8 cellular contexts compared by ENCODE assay signal in genomic region chr17:5583426-5584382, GRCh38. TPM values are rescaled to one million over a fixed set of nuclear protein-coding genes. Genes with fewer than 3 reads are reported as not detected.
DNase-seq lines count a peak whose midpoint lies in the region; ATAC-seq and TF ChIP-seq lines count a peak whose summit lies in the region.

No MANE protein-coding gene starts in this region.

- H3K9me3 Mint-ChIP-seq in CD8-positive, alpha-beta T cell: no peaks in the 10 kb centered on the region
- H3K9me3 Mint-ChIP-seq in activated naive CD8-positive, alpha-beta T cell treated with anti-CD3 and anti-CD28 coated beads for 36 hours: peaks cover 3% of the 10 kb centered on the region

- H3K4me1 ChIP-seq in CD8-positive, alpha-beta T cell (ENCODE audit: insufficient read depth, low read length): peaks cover 66% of the 10 kb centered on the region
- peaks cover 10 to 64% of the 10 kb centered on the region in 2 donors for H3K4me1 ChIP-seq in left lung
- peaks cover 2% of the 10 kb centered on the region for H3K4me1 ChIP-seq in urinary bladder (ENCODE audit: insufficient read depth)

- 52% methylated on average over 21 of the region's 21 CpGs for WGBS in urinary bladder

- CTCF ChIA-PET in CD8-positive, alpha-beta T cell (lab: Charles Lee): interaction anchor here (0.8 to 3.4 kb wide), 7 partner anchors 8 to 853 kb away, joined by 3 to 22 read pairs (median 9); no protein-coding TSS in a partner anchor

- H3K27me3 Mint-ChIP-seq in CD8-positive, alpha-beta T cell (ENCODE audit: low read depth): no peaks in the 10 kb centered on the region
- no peaks in the 10 kb centered on the region for H3K27me3 Mint-ChIP-seq in activated naive CD8-positive, alpha-beta T cell treated with anti-CD3 and anti-CD28 coated beads for 36 hours

- peaks cover 23% of the 10 kb centered on the region for H3K36me3 ChIP-seq in CD8-positive, alpha-beta T cell (ENCODE audit: insufficient read depth, low read length)
- H3K36me3 ChIP-seq in left lung (peaks cover 0 to 4% of the 10 kb centered on the region in 2 donors), urinary bladder (ENCODE audit: insufficient read depth) (no peaks in the 10 kb centered on the region)

- peak overlapping the region; percentile 99 for H3K27ac Mint-ChIP-seq in CD8-positive, alpha-beta T cell
- H3K27ac Mint-ChIP-seq in activated naive CD8-positive, alpha-beta T cell treated with anti-CD3 and anti-CD28 coated beads for 36 hours: peak overlapping the region; percentile 96

- no peaks in the 10 kb centered on the region for H3K27me3 ChIP-seq in CD8-positive, alpha-beta T cell (ENCODE audit: insufficient read depth, low read length)
- no peaks in the 10 kb centered on the region for H3K27me3 ChIP-seq in left lung

- peak overlapping the region; percentile 87 for H3K4me3 ChIP-seq in CD8-positive, alpha-beta T cell (ENCODE audit: low read depth, low read length)
- H3K4me3 ChIP-seq in left lung (peak overlapping the region; percentile 36 to 54), urinary bladder (ENCODE audit: low read depth, low read length) (peak overlapping the region; percentile 42)

- peaks cover 51% of the 10 kb centered on the region for H3K36me3 Mint-ChIP-seq in CD8-positive, alpha-beta T cell
- peaks cover 27% of the 10 kb centered on the region for H3K36me3 Mint-ChIP-seq in activated naive CD8-positive, alpha-beta T cell treated with anti-CD3 and anti-CD28 coated beads for 36 hours

- peak overlapping the region; percentile 97 for H3K4me3 Mint-ChIP-seq in CD8-positive, alpha-beta T cell
- peak overlapping the region; percentile 94 for H3K4me3 Mint-ChIP-seq in activated naive CD8-positive, alpha-beta T cell treated with anti-CD3 and anti-CD28 coated beads for 36 hours

- TF ChIP-seq CTCF in CD8-positive, alpha-beta T cell (IDR thresholded peaks at IDR 0.05): no peak
- TF ChIP-seq CTCF in left lung (IDR thresholded peaks at IDR 0.05): no peak

- peak in 1 of 7 experiments; percentile 17 for DNase-seq in CD8-positive, alpha-beta T cell
- no peak for DNase-seq in activated naive CD8-positive, alpha-beta T cell treated with anti-CD3 and anti-CD28 coated beads for 36 hours
- DNase-seq in left lung: no peak
- DNase-seq in LoVo (ENCODE audit: low spot score): no peak
- no peak for DNase-seq in SKM-1 treated with dmso at 0.1 percent for 144 hours (lab: John Stamatoyannopoulos, UW; ENCODE audit: unreplicated experiment)
- DNase-seq in cerebellum (ENCODE audit: low spot score): no peak

- ATAC-seq in CD8-positive, alpha-beta T cell: peak; percentile 3
- ATAC-seq in HG02588 (IDR thresholded peaks at IDR 0.05; ENCODE audit: unreplicated experiment) (peak; percentile 16), left lung (peak; percentile 17)

- intact Hi-C loops in CD8-positive, alpha-beta T cell (cut with DNase I, micrococcal nuclease): loop anchor here (1.0 to 10.0 kb wide), 7 partner anchors 97 to 1431 kb away; partner anchors contain the start of genes DERL2 (in 2 of the 2), MIS12 (in 2 of the 2), C17orf100 (in 1 of the 2) and CHRNE (in 1 of the 2)
- intact Hi-C loops in left lung (cut with DNase I): no loop called here

- peaks cover 3% of the 10 kb centered on the region for H3K9me3 ChIP-seq in CD8-positive, alpha-beta T cell (ENCODE audit: low read length)
- no peaks in the 10 kb centered on the region for H3K9me3 ChIP-seq in left lung

- H3K27ac ChIP-seq in CD8-positive, alpha-beta T cell (ENCODE audit: low read depth, low read length): peak overlapping the region; percentile 98
- H3K27ac ChIP-seq in left lung (peak overlapping the region; percentile 79 to 84), urinary bladder (ENCODE audit: low read depth) (peak overlapping the region; percentile 89)

- H3K4me1 Mint-ChIP-seq in CD8-positive, alpha-beta T cell (ENCODE audit: low read depth): peaks cover 75% of the 10 kb centered on the region
- peaks cover 70% of the 10 kb centered on the region for H3K4me1 Mint-ChIP-seq in activated naive CD8-positive, alpha-beta T cell treated with anti-CD3 and anti-CD28 coated beads for 36 hours

- POLR2A ChIA-PET in CD8-positive, alpha-beta T cell (lab: Charles Lee): interaction anchor here (1.0 to 1.6 kb wide), 6 partner anchors 56 to 858 kb away, joined by 3 to 5 read pairs (median 3); partner anchors contain the start of genes C1QBP, DERL2 and MIS12

RNA-seq across cellular contexts. Expression of gene NLRP1, which starts 0.6 kb away (rescaled TPM):
- 100 to 1,000 TPM; 231 to 241 TPM for total RNA-seq in CD8-positive, alpha-beta T cell
- total RNA-seq in activated naive CD8-positive, alpha-beta T cell treated with anti-CD3 and anti-CD28 coated beads for 36 hours: 10 to 100 TPM; 17.2 to 18.8 TPM
- total RNA-seq in left lung (10 to 100 TPM; 16.1 to 19.9 TPM), urinary bladder (33.0 TPM), cerebellum (45.3 TPM)
- 22.3 TPM for polyA plus RNA-seq in urinary bladder

Comparison
In these comparisons a context has a peak if more than half of its experiments do, and no peak if none do; other contexts are left out.
1. intact Hi-C loops: an anchor here in CD8-positive, alpha-beta T cell (1.0 to 10.0 kb wide); none called in left lung.